Comparison of ENCODE assay signal across 10 cellular contexts in the genomic region with DNA sequence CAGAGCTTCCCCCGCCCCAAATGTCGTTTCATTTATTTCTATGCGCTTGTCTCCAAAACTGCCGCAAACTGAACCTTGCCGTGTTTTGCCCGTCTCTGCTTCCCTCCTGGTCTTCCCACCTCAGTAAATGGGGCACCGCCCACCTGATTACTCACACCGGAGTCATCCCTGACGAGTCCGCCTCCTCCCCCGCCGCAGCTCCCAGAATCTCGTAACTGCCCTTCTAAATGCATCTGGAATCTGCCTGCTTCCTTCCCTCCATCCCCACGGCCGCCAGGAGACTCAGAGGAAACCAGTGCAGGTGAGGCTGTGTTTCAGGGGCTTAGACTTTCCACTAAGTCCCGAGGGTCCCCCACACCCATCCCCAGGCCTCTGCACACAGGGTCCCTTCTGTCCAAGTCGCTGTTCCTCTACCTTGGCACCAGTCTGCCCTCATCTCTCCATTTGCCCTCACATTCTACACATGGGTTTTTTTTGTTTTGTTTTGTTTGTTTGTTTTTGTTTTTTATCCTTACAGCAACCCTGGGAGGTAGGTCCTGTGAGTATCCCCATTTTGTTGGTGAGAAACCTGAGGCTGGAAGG.
DNase-seq lines count a peak whose midpoint lies in the region; ATAC-seq and TF ChIP-seq lines count a peak whose summit lies in the region.
"Had no signal": no experiment of that assay in that cellular context is flagged by ENCODE, and none has a peak within 500 bp of the region (broad histone marks: within the 10 kb centered on the region; RNA-seq: fewer than 3 reads in every experiment).

No MANE protein-coding gene starts in this region.

- peak; percentile 28 for DNase-seq in BE2C
- DNase-seq in amniotic epithelial cell (ENCODE audit: low read depth) = peak; percentile 61
- peak; percentile 29 for DNase-seq in inferior parietal cortex (ENCODE audit: extremely low spot score)
- DNase-seq in NAMALWA (ENCODE audit: low spot score) = no peak
- no peak for DNase-seq in mesenteric fat pad (ENCODE audit: low spot score)
- DNase-seq: activated gamma-delta T cell, right lobe of liver had no signal

- H3K27ac ChIP-seq in HEK293 (ENCODE audit: extremely low read depth, low read depth, low read length) = no peak overlapping the region; the same call in 1 of the 2 replicates
- H3K27ac ChIP-seq: right lobe of liver had no signal

- H3K9me3 ChIP-seq in BE2C = no peaks in the 10 kb centered on the region; the same call in 1 of the 2 replicates
- H3K9me3 ChIP-seq in HEK293 (ENCODE audit: control insufficient read depth, insufficient read depth, low read depth, low read length) = no peaks in the 10 kb centered on the region
- H3K9me3 ChIP-seq: right lobe of liver had no signal

- ATAC-seq in GM21528 (IDR thresholded peaks at IDR 0.05; ENCODE audit: low FRiP score, unreplicated experiment) = no peak
- ATAC-seq in HG02981 (IDR thresholded peaks at IDR 0.05; ENCODE audit: unreplicated experiment) = no peak
- ATAC-seq: right lobe of liver had no signal

- H3K36me3 ChIP-seq in BE2C (no peaks in the 10 kb centered on the region), HEK293 (ENCODE audit: control insufficient read depth in 2 of 2, insufficient read depth in 1 of 2, low read length in 2 of 2) (no peaks in the 10 kb centered on the region)
- H3K36me3 ChIP-seq: right lobe of liver had no signal

- TF ChIP-seq CTCF in BE2C (IDR thresholded peaks at IDR 0.05; ENCODE audit: low read depth, low read length) (no peak), HEK293 (tag by site-specific recombination; IDR thresholded peaks at IDR 0.05) (no peak)

- CTCF ChIA-PET in HEK293 (lab: Yijun Ruan, JAX) = interaction anchor here (0.6 to 1.0 kb wide), 3 partner anchors 22 to 24 kb away, joined by 3 to 4 read pairs (median 3); no protein-coding TSS in a partner anchor

- POLR2A ChIA-PET in HEK293 (lab: Yijun Ruan, JAX) = no interaction called here

- H3K27me3 ChIP-seq in BE2C = 0 out of 2 replicates have a peak, but pooled peaks cover 7% of the 10 kb centered on the region
- H3K27me3 ChIP-seq: right lobe of liver had no signal

- H3K4me3 ChIP-seq in BE2C (ENCODE audit: low read depth, low read length) = no peak overlapping the region
- no peak overlapping the region for H3K4me3 ChIP-seq in HEK293 (ENCODE audit: low read depth, low read length)
- H3K4me3 ChIP-seq: right lobe of liver had no signal

- H3K4me1 ChIP-seq in BE2C = no peaks in the 10 kb centered on the region
- H3K4me1 ChIP-seq in HEK293 (ENCODE audit: control insufficient read depth, insufficient read depth, low read length) = no peaks in the 10 kb centered on the region; the same call in 1 of the 2 replicates
- H3K4me1 ChIP-seq: right lobe of liver had no signal

TF ChIP-seq in HEK293, 187 proteins besides CTCF, POLR2A, EP300 and RAD21:
- 0 out of 2 replicates have a peak, but pooled peaks have one; percentile 29 for TF ChIP-seq ZNF76 (tag by site-specific recombination; IDR thresholded peaks at IDR 0.05; ENCODE audit: borderline replicate concordance, low read depth)
- 0 out of 2 replicates have a peak, but pooled peaks have one; percentile 15 for TF ChIP-seq ZEB2 (tag by site-specific recombination; IDR thresholded peaks at IDR 0.05)
- no peak for TF ChIP-seq ZSCAN16 (tag by site-specific recombination; IDR thresholded peaks at IDR 0.05)
- TF ChIP-seq ZNF629 (tag by site-specific recombination; IDR thresholded peaks at IDR 0.05) = 0 out of 2 replicates have a peak, but pooled peaks have one; percentile 41
- peak; percentile 95 for TF ChIP-seq ZFHX2 (tag by site-specific recombination; conservative IDR thresholded peaks at IDR 0.05)
- peak; percentile 97 for TF ChIP-seq EGR2 (tag by site-specific recombination; IDR thresholded peaks at IDR 0.05; ENCODE audit: low read depth)
- peak; percentile 50; the same call in 1 of the 2 replicates for TF ChIP-seq KLF16 (tag by site-specific recombination; IDR thresholded peaks at IDR 0.05)
- TF ChIP-seq SP2 (tag by site-specific recombination; IDR thresholded peaks at IDR 0.05) = peak; percentile 36
- no peak for TF ChIP-seq PRDM1 (tag by site-specific recombination; IDR thresholded peaks at IDR 0.05)
- no peak for TF ChIP-seq ZNF416 (tag by site-specific recombination; IDR thresholded peaks at IDR 0.05)
- TF ChIP-seq PATZ1 (tag by site-specific recombination; IDR thresholded peaks at IDR 0.05) = peak; percentile 25; the same call in 1 of the 2 replicates
- no peak for TF ChIP-seq KLF7 (tag by site-specific recombination; IDR thresholded peaks at IDR 0.05; ENCODE audit: borderline replicate concordance)
- peak; percentile 33; the same call in 1 of the 2 replicates for TF ChIP-seq SP3 (tag by site-specific recombination; IDR thresholded peaks at IDR 0.05)
- TF ChIP-seq ZNF366 (tag by site-specific recombination; conservative IDR thresholded peaks at IDR 0.05) = peak; percentile 94
- peak; percentile 55; the same call in 1 of the 2 replicates for TF ChIP-seq ZBTB17 (tag by site-specific recombination; IDR thresholded peaks at IDR 0.05)
- peak; percentile 48; the same call in 1 of the 2 replicates for TF ChIP-seq ZNF600 (tag by site-specific recombination; IDR thresholded peaks at IDR 0.05)
- peak; percentile 50; the same call in 1 of the 2 replicates for TF ChIP-seq KLF8 (tag by site-specific recombination; IDR thresholded peaks at IDR 0.05)
- no peak for TF ChIP-seq ZNF560 (tag by site-specific recombination; IDR thresholded peaks at IDR 0.05; ENCODE audit: borderline replicate concordance)
- TF ChIP-seq ZNF548 (tag by site-specific recombination; IDR thresholded peaks at IDR 0.05) = no peak
- TF ChIP-seq SP7 (tag by site-specific recombination; IDR thresholded peaks at IDR 0.05) = peak; percentile 82
- no peak for TF ChIP-seq ZNF169 (tag by site-specific recombination; IDR thresholded peaks at IDR 0.05)
- TF ChIP-seq KLF9 (tag by site-specific recombination; IDR thresholded peaks at IDR 0.05; ENCODE audit: low read depth) = peak; percentile 92
- no peak for TF ChIP-seq ZNF529 (tag by site-specific recombination; IDR thresholded peaks at IDR 0.05; ENCODE audit: insufficient replicate concordance)
- TF ChIP-seq, protein P1, sequence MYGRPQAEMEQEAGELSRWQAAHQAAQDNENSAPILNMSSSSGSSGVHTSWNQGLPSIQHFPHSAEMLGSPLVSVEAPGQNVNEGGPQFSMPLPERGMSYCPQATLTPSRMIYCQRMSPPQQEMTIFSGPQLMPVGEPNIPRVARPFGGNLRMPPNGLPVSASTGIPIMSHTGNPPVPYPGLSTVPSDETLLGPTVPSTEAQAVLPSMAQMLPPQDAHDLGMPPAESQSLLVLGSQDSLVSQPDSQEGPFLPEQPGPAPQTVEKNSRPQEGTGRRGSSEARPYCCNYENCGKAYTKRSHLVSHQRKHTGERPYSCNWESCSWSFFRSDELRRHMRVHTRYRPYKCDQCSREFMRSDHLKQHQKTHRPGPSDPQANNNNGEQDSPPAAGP (tag by site-specific recombination; IDR thresholded peaks at IDR 0.05) = peak; percentile 61; the same call in 1 of the 2 replicates
- TF ChIP-seq ZNF133 (tag by site-specific recombination; IDR thresholded peaks at IDR 0.05) = no peak
- peak; percentile 94 for TF ChIP-seq ZNF18 (tag by site-specific recombination; IDR thresholded peaks at IDR 0.05)
- peak; percentile 46; the same call in 1 of the 2 replicates for TF ChIP-seq IKZF3 (tag by site-specific recombination; IDR thresholded peaks at IDR 0.05)
- no peak for TF ChIP-seq ZNF433 (tag by site-specific recombination; IDR thresholded peaks at IDR 0.05; ENCODE audit: low read depth)
- peak; percentile 88 for TF ChIP-seq KLF1 (tag by site-specific recombination; IDR thresholded peaks at IDR 0.05)

Comparison
In these comparisons a context has a peak if more than half of its experiments do, and no peak if none do; other contexts are left out.
1. DNase-seq: peak in BE2C (single experiment), amniotic epithelial cell (single experiment) and inferior parietal cortex (single experiment); none in NAMALWA (single experiment) and mesenteric fat pad (single experiment).